In the genomic region with DNA sequence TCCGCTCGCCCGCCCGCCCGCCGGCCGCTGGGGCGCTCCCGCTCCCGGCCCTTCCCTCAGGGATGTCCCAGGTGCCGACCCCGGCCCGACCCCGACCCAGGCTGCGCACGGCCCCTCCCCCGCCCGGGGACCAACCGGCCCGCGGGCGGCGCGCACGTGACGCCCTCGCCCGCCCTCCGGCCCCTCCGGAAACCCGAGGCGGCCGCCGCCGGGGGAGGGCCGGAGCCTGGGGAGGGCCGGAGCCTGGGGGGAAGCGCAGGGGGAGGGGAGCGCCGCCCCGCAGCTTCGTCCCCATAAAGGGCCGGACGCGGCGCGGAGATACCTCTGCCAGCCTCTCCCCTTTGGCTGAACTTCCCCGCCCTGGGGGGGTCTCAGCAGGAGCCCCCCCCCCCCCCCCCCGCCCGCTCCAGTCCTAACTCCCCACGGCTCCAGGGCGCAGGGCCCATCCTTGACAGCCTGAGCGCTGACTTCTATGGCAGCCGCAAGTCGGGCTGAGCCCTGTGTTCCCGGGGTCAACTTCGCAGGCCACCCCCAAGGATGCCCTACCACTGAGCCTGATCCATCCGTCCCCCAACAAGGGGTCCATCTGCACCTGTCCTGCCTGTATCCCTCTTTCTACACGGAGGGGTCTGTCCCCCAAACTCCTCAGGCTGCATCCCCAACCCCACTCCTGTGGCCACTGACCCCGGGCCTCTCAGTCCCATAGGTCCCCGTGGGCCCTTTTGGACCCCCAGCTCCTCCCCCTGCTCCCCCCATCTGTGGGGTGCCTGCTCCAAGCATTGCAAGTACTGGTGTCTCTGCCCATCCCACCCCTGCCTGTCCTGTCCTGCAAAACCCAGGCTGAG, we compare ENCODE assay signal across 8 cellular contexts. TPM values are rescaled to one million over a fixed set of nuclear protein-coding genes. Genes with fewer than 3 reads are reported as not detected.
DNase-seq lines count a peak whose midpoint lies in the region; ATAC-seq, FAIRE-seq and TF ChIP-seq lines count a peak whose summit lies in the region.

A gene (minus strand): TSS at position 69 of the 845 bp plus-strand sequence. CDS start 174 bp downstream, outside the sequence.

- POLR2A ChIA-PET in GM10248 (lab: Yijun Ruan, JAX): interaction anchor here (0.5 kb wide), 1 partner anchor 236 kb away, joined by 3 read pairs; no protein-coding TSS in a partner anchor
- POLR2A ChIA-PET in HepG2 (lab: Yijun Ruan, JAX): interaction anchor here (0.8 to 2.4 kb wide), 11 partner anchors 9 to 284 kb away, joined by 3 to 10 read pairs (median 5); a partner anchor contains a TSS

- TF ChIP-seq RAD21 in HepG2 (CRISPR knock-in tag; IDR thresholded peaks at IDR 0.05): no peak

- H2AFZ ChIP-seq in HepG2 (ENCODE audit: low read length): no peak within 1 kb of the TSS

- no peaks in the 10 kb centered on the region for H3K9me3 ChIP-seq in HepG2 (ENCODE audit: low read length)
- no peaks in the 10 kb centered on the region for H3K9me3 ChIP-seq in upper lobe of left lung

- peaks cover 4% of the 10 kb centered on the region for H3K36me3 Mint-ChIP-seq in central memory CD8-positive, alpha-beta T cell (ENCODE audit: insufficient read depth)

- H3K4me3 Mint-ChIP-seq in central memory CD8-positive, alpha-beta T cell: peak within 1 kb of the TSS; percentile 73

- no peak for ATAC-seq in central memory CD8-positive, alpha-beta T cell (replicated peaks; ENCODE audit: extremely low read depth, poor library complexity, severe bottlenecking)
- ATAC-seq in HepG2: 0 out of 3 replicates have a peak, but pooled peaks have one; percentile 2
- no peak for ATAC-seq in upper lobe of left lung (ENCODE audit: low FRiP score in 2 of 2)
- ATAC-seq in GM21360 (IDR thresholded peaks at IDR 0.05; ENCODE audit: unreplicated experiment): no peak

- H3K27me3 Mint-ChIP-seq in central memory CD8-positive, alpha-beta T cell: peaks cover 14% of the 10 kb centered on the region

- FAIRE-seq in HepG2 (lab: Jason Lieb, UNC): no peak

- H3K27me3 ChIP-seq in HepG2 (ENCODE audit: control insufficient read depth in 1 of 2, insufficient read depth in 2 of 2, low read length in 2 of 2) (peaks cover 10 to 36% of the 10 kb centered on the region in 2 experiments; a peak in 4 of 5 replicates), upper lobe of left lung (peaks cover 0 to 13% (median 2%) of the 10 kb centered on the region in 4 donors)

- intact Hi-C loops in HepG2 (cut with micrococcal nuclease; ENCODE audit: unreplicated experiment): no loop called here

- BruUV-seq in HepG2 (replicated peaks; lab: Mats Ljungman, UMichigan): no TSS peak

- no peaks in the 10 kb centered on the region for H4K20me1 ChIP-seq in HepG2 (ENCODE audit: insufficient read depth, low read length)

- H3K9me3 Mint-ChIP-seq in central memory CD8-positive, alpha-beta T cell: no peaks in the 10 kb centered on the region

- TF ChIP-seq CTCF in GM10248 (IDR thresholded peaks at IDR 0.05; ENCODE audit: control extremely low read depth, extremely low read depth, low read depth, missing control alignments): no peak
- TF ChIP-seq CTCF in HepG2 (CRISPR knock-in tag; IDR thresholded peaks at IDR 0.05): no peak
- TF ChIP-seq CTCF in upper lobe of left lung (IDR thresholded peaks at IDR 0.05): no peak

- peaks cover 5% of the 10 kb centered on the region for H3K4me1 Mint-ChIP-seq in central memory CD8-positive, alpha-beta T cell

- peak within 1 kb of the TSS; percentile 61 for H3K9ac ChIP-seq in HepG2 (ENCODE audit: insufficient read depth, low read depth, low read length)

- CTCF ChIA-PET in GM10248 (lab: Yijun Ruan, JAX): interaction anchor here (1.1 to 7.9 kb wide), 6 partner anchors 9 to 80 kb away, joined by 3 to 64 read pairs (median 6); a partner anchor contains a TSS
- CTCF ChIA-PET in HepG2 (lab: Yijun Ruan, JAX; ENCODE audit: low intra/inter-chr PET ratio, low total read pairs): no interaction called here

- DNase-seq in A172 (ENCODE audit: low spot score): no peak
- DNase-seq in GM10248 (ENCODE audit: extremely low spot score): peak; percentile 83
- peak; percentile 22 for DNase-seq in NCI-H2171 treated with DMSO at 0.1 percent for 48 hours (lab: John Stamatoyannopoulos, UW)
- DNase-seq in central memory CD8-positive, alpha-beta T cell (ENCODE audit: low spot score in 2 of 2): no peak
- DNase-seq in HepG2 (ENCODE audit: low spot score): no peak
- peak in 1 of 2 donors; percentile 89 for DNase-seq in upper lobe of left lung
- no peak for DNase-seq in NCI-H1694 treated with DMSO at 0.1 percent for 48 hours (lab: John Stamatoyannopoulos, UW)

- no peak within 1 kb of the TSS for H3K27ac Mint-ChIP-seq in central memory CD8-positive, alpha-beta T cell (ENCODE audit: low read depth)

- WGBS in HepG2 (ENCODE audit: low lambda C conversion rate): 23% methylated on average over 4 of the region's 61 CpGs
- WGBS in upper lobe of left lung, 2 donors: 13% methylated on average over 14 of the region's 61 CpGs; no CpG with 5 or more reads in 1 of the 2 donors

- no peaks in the 10 kb centered on the region for H3K79me2 ChIP-seq in HepG2 (ENCODE audit: insufficient read depth, low read length)

- no peaks in the 10 kb centered on the region for H3K36me3 ChIP-seq in HepG2 (replicated peaks in 1 of 2; ENCODE audit: control insufficient read depth in 1 of 2, insufficient read depth in 2 of 2, low read length in 2 of 2)
- peaks cover 0 to 3% (median 0%) of the 10 kb centered on the region in 4 donors for H3K36me3 ChIP-seq in upper lobe of left lung

- TF ChIP-seq EP300 in HepG2 (IDR thresholded peaks at IDR 0.05; ENCODE audit: low read depth in 2 of 2, low read length in 2 of 2) (no peak), HepG2 (CRISPR knock-in tag; IDR thresholded peaks at IDR 0.05; ENCODE audit: borderline replicate concordance) (no peak), upper lobe of left lung (IDR thresholded peaks at IDR 0.05) (no peak)

- H3K4me2 ChIP-seq in HepG2 (ENCODE audit: low read depth, low read length): peak within 1 kb of the TSS; percentile 80

- peak within 1 kb of the TSS; percentile 54 to 74 (median 71); a peak in 5 of 6 replicates for H3K4me3 ChIP-seq in HepG2 (replicated peaks in 1 of 3; ENCODE audit: insufficient read depth in 1 of 3, low read depth in 2 of 3, low read length in 3 of 3)
- peak within 1 kb of the TSS; percentile 56 to 67 (median 62) for H3K4me3 ChIP-seq in upper lobe of left lung

- TF ChIP-seq POLR2A in HepG2 (IDR thresholded peaks at IDR 0.05; ENCODE audit: insufficient read depth in 1 of 2, low read depth in 2 of 2, low read length in 2 of 2) (no peak), upper lobe of left lung (IDR thresholded peaks at IDR 0.05) (no peak)

- in situ Hi-C loops in HepG2 (cut with HindIII; ENCODE audit: extremely low pct_ligation_motif_present, low pct_unique_long_range_greater_than_20kb): no loop called here

- H3K4me1 ChIP-seq in HepG2 (ENCODE audit: insufficient read depth, low read length): peaks cover 43% of the 10 kb centered on the region
- peaks cover 16 to 35% (median 18%) of the 10 kb centered on the region in 4 donors for H3K4me1 ChIP-seq in upper lobe of left lung

- no peak within 1 kb of the TSS for H3K27ac ChIP-seq in HepG2 (ENCODE audit: extremely low read length, insufficient read depth, low read length)
- H3K27ac ChIP-seq in upper lobe of left lung: peak within 1 kb of the TSS in 3 of 4 donors; percentile 15 to 70 (median 42)

TF ChIP-seq in HepG2, 621 proteins besides CTCF, POLR2A, EP300 and RAD21 (continues in another document):
- TF ChIP-seq BHLHE40 (IDR thresholded peaks at IDR 0.05; ENCODE audit: low read length) (peak; percentile 46; the same call in 1 of the 2 replicates), MAZ (IDR thresholded peaks at IDR 0.05; ENCODE audit: borderline replicate concordance, low read depth, low read length) (no peak), MAZ (CRISPR knock-in tag; IDR thresholded peaks at IDR 0.05; ENCODE audit: low read depth) (peak; percentile 26; the same call in 1 of the 2 replicates)

RNA-seq across cellular contexts. Expression of the gene that starts here (rescaled TPM):
- total RNA-seq in A172 (2014; rRNA removed; shearing (Covaris generic)): 31.4 and 32.2 TPM in 2 replicates
- total RNA-seq in HepG2 (2016; rRNA removed; fragmentation: Illumina TruSeq; extraction: Trizol) (15.0 and 23.3 TPM in 2 replicates), upper lobe of left lung (10 to 100 TPM in 3 of 6 donors, 1 to 10 TPM in 3; 3.1 to 19.2 (median 10.1) TPM)
- 25.0 and 26.8 TPM in 2 replicates for total RNA-seq in HepG2 (2016; cell fraction: cytosol; rRNA removed; fragmentation: Illumina TruSeq; extraction: Trizol; ENCODE audit: low read depth)
- total RNA-seq in HepG2 (2016; cell fraction: insoluble cytoplasmic fraction; rRNA removed; fragmentation: Illumina TruSeq; extraction: Trizol): 15.4 and 25.6 TPM in 2 replicates
- total RNA-seq in HepG2 (2016; cell fraction: membrane; rRNA removed; fragmentation: Illumina TruSeq; extraction: Trizol): 43.0 and 45.2 TPM in 2 replicates
- total RNA-seq in HepG2 (2016; cell fraction: nucleus; rRNA removed; fragmentation: Illumina TruSeq; extraction: Trizol): 20.3 and 23.6 TPM in 2 replicates
- 22.2 and 22.8 TPM in 2 replicates for polyA plus RNA-seq in HepG2 (2011; rRNA removed)
- polyA plus RNA-seq in HepG2 (2011; cell fraction: cytosol; rRNA removed): 12.9 and 20.7 TPM in 2 replicates
- polyA plus RNA-seq in HepG2 (2011; cell fraction: nucleus; rRNA removed): 115 and 151 TPM in 2 replicates
- polyA plus RNA-seq in HepG2 (2012): 6.9 and 10.9 TPM in 2 replicates
- 27.8 and 28.1 TPM in 2 replicates for polyA plus RNA-seq in HepG2 (2016; cell fraction: cytosol; fragmentation: Illumina TruSeq; extraction: Trizol; ENCODE audit: low read depth)
- polyA plus RNA-seq in HepG2 (2016; cell fraction: insoluble cytoplasmic fraction; fragmentation: Illumina TruSeq; extraction: Trizol; ENCODE audit: low read depth): 14.6 and 16.4 TPM in 2 replicates
- polyA plus RNA-seq in HepG2 (2016; cell fraction: membrane; fragmentation: Illumina TruSeq; extraction: Trizol; ENCODE audit: low read depth): 37.0 and 38.8 TPM in 2 replicates
- polyA plus RNA-seq in HepG2 (2016; cell fraction: nucleus; fragmentation: Illumina TruSeq; extraction: Trizol; ENCODE audit: insufficient read depth, low read depth): 56.9 and 60.1 TPM in 2 replicates
- 16.5 and 18.7 TPM in 2 replicates for polyA minus RNA-seq in HepG2 (2011; rRNA and poly(A)+ RNA removed; ENCODE audit: low replicate concordance)
- 5.1 and 9.2 TPM in 2 replicates for polyA minus RNA-seq in HepG2 (2011; cell fraction: cytosol; rRNA and poly(A)+ RNA removed)
- polyA minus RNA-seq in HepG2 (2011; cell fraction: nucleus; rRNA and poly(A)+ RNA removed): 25.6 and 25.8 TPM in 2 replicates

Comparison
In these comparisons a context has a peak if more than half of its experiments do, and no peak if none do; other contexts are left out.
1. DNase-seq: peak in GM10248 (single experiment) and NCI-H2171 treated with DMSO at 0.1 percent for 48 hours (single experiment); none in A172 (single experiment), central memory CD8-positive, alpha-beta T cell (0 of 2), HepG2 (single experiment) and NCI-H1694 treated with DMSO at 0.1 percent for 48 hours (single experiment).